18 cellular contexts compared by ENCODE assay signal in genomic region chr1:77678628-77679610, GRCh38. TPM values are rescaled to one million over a fixed set of nuclear protein-coding genes. Genes with fewer than 3 reads are reported as not detected.
DNase-seq lines count a peak whose midpoint lies in the region; ATAC-seq and TF ChIP-seq lines count a peak whose summit lies in the region.
"Had no signal": no experiment of that assay in that cellular context is flagged by ENCODE, and none has a peak within 500 bp of the region (broad histone marks: within the 10 kb centered on the region; RNA-seq: fewer than 3 reads in every experiment).

No MANE protein-coding gene starts in this region.

- peaks cover 4% of the 10 kb centered on the region for H3K36me3 Mint-ChIP-seq in memory B cell

- no peaks in the 10 kb centered on the region for H3K9me3 ChIP-seq in A673 (ENCODE audit: low read depth, low read length, poor library complexity, severe bottlenecking)
- no peaks in the 10 kb centered on the region for H3K9me3 ChIP-seq in DOHH2 (ENCODE audit: control insufficient read depth, insufficient read depth, low read length)
- H3K9me3 ChIP-seq: gastrocnemius medialis, uterus had no signal

- H3K9me3 Mint-ChIP-seq in memory B cell, result no peaks in the 10 kb centered on the region

- no peaks in the 10 kb centered on the region for H3K27me3 ChIP-seq in A673 (replicated peaks; ENCODE audit: insufficient read depth, low read depth, low read length, poor library complexity)
- H3K27me3 ChIP-seq in DOHH2 (ENCODE audit: control insufficient read depth, low read length), result no peaks in the 10 kb centered on the region
- H3K27me3 ChIP-seq: gastrocnemius medialis, uterus had no signal

- peaks cover 23% of the 10 kb centered on the region for H3K4me1 Mint-ChIP-seq in memory B cell

- ATAC-seq in memory B cell (ENCODE audit: low read depth) (no peak), GM21447 (IDR thresholded peaks at IDR 0.05; ENCODE audit: unreplicated experiment) (no peak), HG02981 (IDR thresholded peaks at IDR 0.05; ENCODE audit: unreplicated experiment) (no peak), GM18907 (IDR thresholded peaks at IDR 0.05; ENCODE audit: unreplicated experiment) (no peak)
- ATAC-seq: gastrocnemius medialis, left colon had no signal

- peaks cover 90% of the 10 kb centered on the region for H3K79me2 ChIP-seq in DOHH2 (ENCODE audit: control insufficient read depth, low read length)

- H3K27ac ChIP-seq in A673 (ENCODE audit: low read depth, low read length, poor library complexity, severe bottlenecking), result peak overlapping the region; percentile 59
- H3K27ac ChIP-seq in DOHH2 (ENCODE audit: low read depth, low read length), result no peak overlapping the region
- H3K27ac ChIP-seq in VCaP, result peak overlapping the region; percentile 33; the same call in 1 of the 2 replicates
- H3K27ac ChIP-seq: gastrocnemius medialis, uterus had no signal

- H3K4me3 ChIP-seq in A673 (ENCODE audit: low read depth, low read length, poor library complexity, severe bottlenecking) (no peak overlapping the region), DOHH2 (ENCODE audit: low read length) (no peak overlapping the region)
- H3K4me3 ChIP-seq: gastrocnemius medialis, uterus had no signal

- H3F3A ChIP-seq in DOHH2 (ENCODE audit: control insufficient read depth, insufficient read depth), result no peaks in the 10 kb centered on the region

- H3K4me2 ChIP-seq in DOHH2 (ENCODE audit: low read length), result peak overlapping the region; percentile 16; the same call in 1 of the 2 replicates

- peaks cover 18% of the 10 kb centered on the region for H4K20me1 ChIP-seq in DOHH2 (ENCODE audit: control insufficient read depth, insufficient read depth, low read depth, low read length)

- no peak overlapping the region for H3K4me3 Mint-ChIP-seq in memory B cell

- CTCF ChIA-PET in A673 (lab: Charles Lee), result interaction anchor here (0.5 kb wide), 1 partner anchor 145 kb away, joined by 3 read pairs; no protein-coding TSS in a partner anchor

- peaks cover 4% of the 10 kb centered on the region for H3K36me3 ChIP-seq in A673 (ENCODE audit: insufficient read depth, low read length, poor library complexity, severe bottlenecking)
- peaks cover 46% of the 10 kb centered on the region for H3K36me3 ChIP-seq in DOHH2 (ENCODE audit: control insufficient read depth, low read length)
- H3K36me3 ChIP-seq: gastrocnemius medialis, uterus had no signal

- POLR2A ChIA-PET in A673 (lab: Charles Lee; ENCODE audit: low non-redundant PET), result no interaction called here

- peak overlapping the region; percentile 9 for H3K27ac Mint-ChIP-seq in memory B cell

- H3K4me1 ChIP-seq in A673 (ENCODE audit: insufficient read depth, low read length, poor library complexity, severe bottlenecking), result peaks cover 61% of the 10 kb centered on the region
- H3K4me1 ChIP-seq in DOHH2 (ENCODE audit: control insufficient read depth, low read length), result peaks cover 26% of the 10 kb centered on the region

- H3K27me3 Mint-ChIP-seq in memory B cell, result no peaks in the 10 kb centered on the region

- TF ChIP-seq CTCF in A673 (conservative IDR thresholded peaks at IDR 0.05; ENCODE audit: low read depth, low read length) (no peak), DOHH2 (IDR thresholded peaks at IDR 0.05; ENCODE audit: low read depth, low read length, poor library complexity, severe bottlenecking) (no peak), VCaP (conservative IDR thresholded peaks at IDR 0.05) (no peak)

- intact Hi-C loops in A673 (cut with micrococcal nuclease; ENCODE audit: unreplicated experiment), result no loop called here

- DNase-seq in A673 (ENCODE audit: low spot score) (no peak), memory B cell (ENCODE audit: low spot score in 2 of 2) (no peak)
- DNase-seq in activated CD4-positive, alpha-beta T cell treated with anti-CD3 and anti-CD28 coated beads for 1 hour, result no peak
- DNase-seq: activated CD4-positive, alpha-beta T cell treated with anti-CD3 and anti-CD28 coated beads for 48 hours; activated CD8-positive, alpha-beta memory T cell treated with anti-CD3 and anti-CD28 coated beads, Interleukin-2, amount 50 U/mL, for 4 hours; activated naive CD4-positive, alpha-beta T cell treated with Interleukin-2 at 50 U/mL for 16 hours; gastrocnemius medialis; Kasumi-1; left colon; NCI-H1105; NCI-H526; OCI-M1; uterus had no signal

- BruUV-seq in A673 (replicated peaks; lab: Mats Ljungman, UMichigan), result no TSS peak

- no peaks in the 10 kb centered on the region for H3K9me2 ChIP-seq in DOHH2 (replicated peaks; ENCODE audit: control insufficient read depth, low read length)

RNA-seq across cellular contexts. Expression of gene ZZZ3, which starts 3.5 kb away (rescaled TPM):
- total RNA-seq in A673 (2021), result 54.6 and 68.8 TPM in 2 replicates
